Comparison of ENCODE assay signal across 29 cellular contexts in genomic region chr6:118872726-118873125, GRCh38. TPM values are rescaled to one million over a fixed set of nuclear protein-coding genes. Genes with fewer than 3 reads are reported as not detected.
DNase-seq lines count a peak whose midpoint lies in the region; ATAC-seq, FAIRE-seq and TF ChIP-seq lines count a peak whose summit lies in the region.
"Had no signal": no experiment of that assay in that cellular context is flagged by ENCODE, and none has a peak within 500 bp of the region (broad histone marks: within the 10 kb centered on the region; RNA-seq: fewer than 3 reads in every experiment).

No MANE protein-coding gene starts in this region.

- intact Hi-C loops in sciatic nerve (cut with DNase I) (no loop called here), ascending aorta (cut with DNase I) (no loop called here)

- H3K4me3 ChIP-seq in GM23338 (no peak overlapping the region), astrocyte (ENCODE audit: insufficient read depth, low read depth, low read length) (no peak overlapping the region), ascending aorta (no peak overlapping the region)
- H3K4me3 ChIP-seq: A549; BLaER1 treated with 17β-estradiol and CSF1 and Interleukin-3, amounts not matched to agents 10 nM and 100 nM; PC-9; SJSA1 had no signal

- H3K9me3 Mint-ChIP-seq in GM23338 (no peaks in the 10 kb centered on the region; the same call in 2 of the 3 replicates), astrocyte (ENCODE audit: unreplicated experiment) (no peaks in the 10 kb centered on the region), memory B cell (peaks cover 12% of the 10 kb centered on the region)

- H3K4me2 ChIP-seq in GM23338 (0 out of 2 replicates have a peak overlapping the region, but pooled peaks have one; percentile 27), astrocyte (ENCODE audit: low read length) (no peak overlapping the region)
- H3K4me2 ChIP-seq: A549; BLaER1 treated with 17β-estradiol and CSF1 and Interleukin-3, amounts not matched to agents 10 nM and 100 nM; PC-9 had no signal

- no peaks in the 10 kb centered on the region for H3K9me3 ChIP-seq in astrocyte (ENCODE audit: insufficient read depth, low read depth, low read length)
- no peaks in the 10 kb centered on the region for H3K9me3 ChIP-seq in ascending aorta
- H3K9me3 ChIP-seq: A549, SJSA1 had no signal

- no peak overlapping the region for H3K9ac ChIP-seq in astrocyte (ENCODE audit: low read length)
- H3K9ac ChIP-seq: BLaER1 treated with 17β-estradiol and CSF1 and Interleukin-3, amounts not matched to agents 10 nM and 100 nM had no signal

- no peak for ATAC-seq in GM23338
- no peak for ATAC-seq in memory B cell (ENCODE audit: low read depth)
- no peak for ATAC-seq in sciatic nerve
- ATAC-seq: A549, HepG2, Right ventricle myocardium inferior had no signal

- no peaks in the 10 kb centered on the region for H3K27me3 ChIP-seq in GM23338 (ENCODE audit: insufficient read depth)
- no peaks in the 10 kb centered on the region for H3K27me3 ChIP-seq in astrocyte (ENCODE audit: insufficient read depth, low read length)
- no peaks in the 10 kb centered on the region for H3K27me3 ChIP-seq in ascending aorta
- H3K27me3 ChIP-seq: BLaER1 treated with 17β-estradiol and CSF1 and Interleukin-3, amounts not matched to agents 10 nM and 100 nM; SJSA1 had no signal

- no peaks in the 10 kb centered on the region; the same call in 2 of the 3 replicates for H3K36me3 Mint-ChIP-seq in GM23338 (ENCODE audit: low read depth)
- no peaks in the 10 kb centered on the region for H3K36me3 Mint-ChIP-seq in astrocyte (ENCODE audit: low read depth, unreplicated experiment)
- H3K36me3 Mint-ChIP-seq in memory B cell: peaks cover 26% of the 10 kb centered on the region

- TF ChIP-seq CTCF in GM23338 (conservative IDR thresholded peaks at IDR 0.05; ENCODE audit: low read depth in 2 of 2): no peak
- TF ChIP-seq CTCF in astrocyte (IDR thresholded peaks at IDR 0.05; ENCODE audit: insufficient read depth, low read depth, low read length): no peak
- no peak for TF ChIP-seq CTCF in ascending aorta (IDR thresholded peaks at IDR 0.05)

- H3K4me1 ChIP-seq in GM23338 (ENCODE audit: insufficient read depth): no peaks in the 10 kb centered on the region
- H3K4me1 ChIP-seq in astrocyte (ENCODE audit: insufficient read depth, low read length): peaks cover 20% of the 10 kb centered on the region
- no peaks in the 10 kb centered on the region for H3K4me1 ChIP-seq in ascending aorta
- H3K4me1 ChIP-seq: BLaER1 treated with 17β-estradiol and CSF1 and Interleukin-3, amounts not matched to agents 10 nM and 100 nM had no signal

- H3K4me1 Mint-ChIP-seq in GM23338 (peaks cover 5% of the 10 kb centered on the region), astrocyte (ENCODE audit: low read depth, unreplicated experiment) (peaks cover 22% of the 10 kb centered on the region), memory B cell (peaks cover 32% of the 10 kb centered on the region)

- H3K4me3 Mint-ChIP-seq in GM23338: no peak overlapping the region
- no peak overlapping the region for H3K4me3 Mint-ChIP-seq in astrocyte (ENCODE audit: unreplicated experiment)
- no peak overlapping the region for H3K4me3 Mint-ChIP-seq in memory B cell

- H3K79me2 ChIP-seq in GM23338 (replicated peaks; ENCODE audit: insufficient read depth) (peaks cover 29% of the 10 kb centered on the region), astrocyte (ENCODE audit: insufficient read depth, low read length) (peaks cover 7% of the 10 kb centered on the region)

- no peaks in the 10 kb centered on the region; the same call in 1 of the 2 replicates for H3K9me2 ChIP-seq in GM23338 (ENCODE audit: insufficient read depth)

- H4K20me1 ChIP-seq in GM23338 (replicated peaks; ENCODE audit: insufficient read depth): no peaks in the 10 kb centered on the region
- H4K20me1 ChIP-seq in astrocyte (ENCODE audit: insufficient read depth, low read length): no peaks in the 10 kb centered on the region

- no peaks in the 10 kb centered on the region for H3F3A ChIP-seq in GM23338 (replicated peaks; ENCODE audit: low read depth)

- H3K36me3 ChIP-seq in GM23338 (ENCODE audit: insufficient read depth): no peaks in the 10 kb centered on the region
- H3K36me3 ChIP-seq in astrocyte (ENCODE audit: insufficient read depth, low read length): no peaks in the 10 kb centered on the region
- H3K36me3 ChIP-seq in ascending aorta: no peaks in the 10 kb centered on the region
- H3K36me3 ChIP-seq: SJSA1 had no signal

- H3K27me3 Mint-ChIP-seq in GM23338 (ENCODE audit: insufficient read depth, low read depth, poor library complexity) (peaks cover 2% of the 10 kb centered on the region), astrocyte (ENCODE audit: low read depth, unreplicated experiment) (no peaks in the 10 kb centered on the region), memory B cell (no peaks in the 10 kb centered on the region)
- H3K27me3 Mint-ChIP-seq: CD4-positive, alpha-beta memory T cell had no signal

- FAIRE-seq in astrocyte (lab: Jason Lieb, UNC): no peak
- FAIRE-seq: A549, GM12892, GM19239, H54, HepG2 had no signal

- DNase-seq in Daoy (ENCODE audit: low read depth) (peak; percentile 34), GM23338 (ENCODE audit: low spot score) (no peak), astrocyte (ENCODE audit: low read depth) (peak; percentile 38), memory B cell (ENCODE audit: low spot score in 2 of 2) (no peak), sciatic nerve (ENCODE audit: low spot score) (no peak), ascending aorta (ENCODE audit: low spot score in 2 of 2) (no peak), NOMO-1 (lab: John Stamatoyannopoulos, UW; ENCODE audit: unreplicated experiment in 2 of 2) (no peak)
- DNase-seq: AML-193; CD4-positive, alpha-beta memory T cell; COR-L47; DMS53; EL; Kasumi-1; NCI-H1092 treated with DMSO at 0.1 percent for 48 hours; NCI-H1436 treated with DMSO at 0.1 percent for 48 hours; NCI-H187 treated with DMSO at 0.1 percent for 48 hours; NCI-H2171 treated with DMSO at 0.1 percent for 48 hours; NCI-H345; NCI-H510A treated with DMSO at 0.1 percent for 48 hours; NCI-H774; PC-9 had no signal

- H3K27ac Mint-ChIP-seq in GM23338 (no peak overlapping the region), astrocyte (ENCODE audit: unreplicated experiment) (no peak overlapping the region), memory B cell (peak overlapping the region; percentile 31)

- H3K27ac ChIP-seq in GM23338 (ENCODE audit: low read depth): no peak overlapping the region
- no peak overlapping the region for H3K27ac ChIP-seq in astrocyte (ENCODE audit: low read depth, low read length)
- no peak overlapping the region for H3K27ac ChIP-seq in ascending aorta
- H3K27ac ChIP-seq: A549; BLaER1 treated with 17β-estradiol and CSF1 and Interleukin-3, amounts not matched to agents 10 nM and 100 nM; PC-9; SJSA1 had no signal

- H2AFZ ChIP-seq in GM23338: no peak overlapping the region
- no peak overlapping the region for H2AFZ ChIP-seq in astrocyte (ENCODE audit: low read depth, low read length)
- H2AFZ ChIP-seq: PC-9 had no signal

TF ChIP-seq in GM23338, 12 proteins besides CTCF, POLR2A, EP300 and RAD21 (continues in another document):
- TF ChIP-seq CREB1 (CRISPR knock-in tag; IDR thresholded peaks at IDR 0.05; ENCODE audit: low read depth) (no peak), EZH2phosphoT487 (IDR thresholded peaks at IDR 0.05; ENCODE audit: unreplicated experiment) (no peak), ZNF114 (CRISPR knock-in tag; IDR thresholded peaks at IDR 0.05) (no peak), POLR2AphosphoS5 (IDR thresholded peaks at IDR 0.05; ENCODE audit: low read depth) (no peak), NANOG (IDR thresholded peaks at IDR 0.05; ENCODE audit: borderline replicate concordance) (no peak), REST (IDR thresholded peaks at IDR 0.05; ENCODE audit: unreplicated experiment) (no peak), ETS1 (IDR thresholded peaks at IDR 0.05) (no peak), ZNF331 (CRISPR knock-in tag; IDR thresholded peaks at IDR 0.05; ENCODE audit: low read depth) (no peak), STAT1 (IDR thresholded peaks at IDR 0.05; ENCODE audit: unreplicated experiment) (no peak)

RNA-seq across cellular contexts. Expression of gene ASF1A, which starts 21.2 kb away (rescaled TPM):
- total RNA-seq in Daoy (2014; rRNA removed; shearing (Covaris generic)): 41.5 and 42.5 TPM in 2 replicates
- 25.4 and 26.8 TPM in 2 replicates for total RNA-seq in GM23338 (2014; rRNA removed; shearing (Covaris generic))
- polyA plus RNA-seq in GM23338 (2016; fragmentation: Nextera tagmentation; extraction: Ambion mirVana): 49.2 and 72.2 TPM in 2 replicates
- total RNA-seq in astrocyte (35.7 and 36.4 TPM in 2 replicates), sciatic nerve (15.9 TPM), ascending aorta (6.8 TPM)

Comparison
In these comparisons a context has a peak if more than half of its experiments do, and no peak if none do; other contexts are left out.
1. DNase-seq: peak in Daoy (single experiment) and astrocyte (single experiment); none in GM23338 (single experiment), memory B cell (0 of 2), sciatic nerve (single experiment), ascending aorta (0 of 2) and NOMO-1 (0 of 2).